Comparison of ENCODE assay signal across 18 cellular contexts in the genomic region with DNA sequence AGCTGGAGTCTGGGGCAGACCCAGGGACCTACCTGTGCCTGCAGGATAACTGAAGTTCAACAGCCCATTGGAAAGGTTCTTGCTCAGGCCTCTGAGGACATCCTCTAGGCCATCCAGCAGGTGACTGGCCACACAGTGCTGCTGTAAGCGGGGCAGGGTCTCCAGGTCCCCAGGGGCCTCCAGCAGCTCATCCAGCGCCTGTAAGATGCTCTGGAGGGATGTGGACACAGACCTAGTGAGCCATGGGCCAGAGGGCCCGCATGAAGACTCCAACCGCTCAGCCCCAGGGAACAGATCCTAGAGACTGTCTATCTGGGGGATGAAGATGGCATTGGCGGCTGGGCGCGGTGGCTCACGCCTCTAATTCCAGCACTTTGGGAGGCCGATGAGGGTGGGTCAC. TPM values are rescaled to one million over a fixed set of nuclear protein-coding genes. Genes with fewer than 3 reads are reported as not detected.
"Had no signal": no experiment of that assay in that cellular context is flagged by ENCODE, and none has a peak within 500 bp of the region (broad histone marks: within the 10 kb centered on the region; RNA-seq: fewer than 3 reads in every experiment).

No MANE protein-coding gene starts in this region.

- DNase-seq: caudate nucleus; colonic mucosa; effector CD4-positive, alpha-beta T cell; endodermal cell; foreskin melanocyte; kidney glomerular epithelial cell; ovary; right cardiac atrium; stimulated activated CD4-positive, alpha-beta T cell treated with anti-CD3 and anti-CD28 coated beads, Interleukin-12 subunit alpha, Interleukin-12 subunit beta, amount 100 ng/mL, for 4 hours; stimulated activated naive CD4-positive, alpha-beta T cell; stomach; substantia nigra; transverse colon had no signal

- H3K36me3 ChIP-seq: colonic mucosa, ovary, thoracic aorta, transverse colon had no signal

- H3K27me3 ChIP-seq: colonic mucosa, hepatocyte, ovary, transverse colon had no signal

- H3K9me3 ChIP-seq: colonic mucosa, ovary, thoracic aorta, transverse colon had no signal

- H3K27ac Mint-ChIP-seq: endodermal cell, mesothelial cell of epicardium, nephron, progenitor cell of endocrine pancreas had no signal

- H3K4me1 ChIP-seq: colonic mucosa, stomach, transverse colon had no signal

- H3K4me3 ChIP-seq: colonic mucosa, hepatocyte, ovary, stomach, thoracic aorta, transverse colon had no signal

- H3K36me3 Mint-ChIP-seq: mesothelial cell of epicardium had no signal

- H3K4me2 ChIP-seq: hepatocyte had no signal

- H3K4me3 Mint-ChIP-seq: endodermal cell, mesothelial cell of epicardium, nephron had no signal

- H3K4me1 Mint-ChIP-seq: endodermal cell, mesothelial cell of epicardium, nephron had no signal

- H2AFZ ChIP-seq: hepatocyte had no signal

- H3K27ac ChIP-seq: colonic mucosa, hepatocyte, ovary, stomach, thoracic aorta, transverse colon had no signal

RNA-seq across cellular contexts. Expression of gene ADGRE2, which starts 14.0 kb away (rescaled TPM):
- total RNA-seq: mesothelial cell of epicardium, progenitor cell of endocrine pancreas had no signal
